18 cellular contexts compared by ENCODE assay signal in genomic region chr3:32132706-32133105, GRCh38. TPM values are rescaled to one million over a fixed set of nuclear protein-coding genes. Genes with fewer than 3 reads are reported as not detected.
A peak's percentile ranks its signal among the peaks of the same experiment; 100 is the strongest.
DNase-seq lines count a peak whose midpoint lies in the region; ATAC-seq, FAIRE-seq and TF ChIP-seq lines count a peak whose summit lies in the region.
"Had no signal": no experiment of that assay in that cellular context is flagged by ENCODE, and none has a peak within 500 bp of the region (broad histone marks: within the 10 kb centered on the region; RNA-seq: fewer than 3 reads in every experiment).

No MANE protein-coding gene starts in this region.

- H3K9me3 ChIP-seq in RWPE2 (ENCODE audit: severe bottlenecking) (no peaks in the 10 kb centered on the region), osteoblast (ENCODE audit: low read depth, low read length) (no peaks in the 10 kb centered on the region)
- H3K9me3 ChIP-seq: BLaER1 treated with 17β-estradiol and CSF1 and Interleukin-3, amounts not matched to agents 10 nM and 100 nM had no signal

- H3K4me2 ChIP-seq in osteoblast (ENCODE audit: insufficient read depth, low read length) = no peak overlapping the region
- H3K4me2 ChIP-seq: BLaER1 treated with 17β-estradiol and CSF1 and Interleukin-3, amounts not matched to agents 10 nM and 100 nM had no signal

- H3K36me3 ChIP-seq in RWPE2 (ENCODE audit: low read depth) (no peaks in the 10 kb centered on the region), bronchial epithelial cell (ENCODE audit: control insufficient read depth, insufficient read depth, low read length) (no peaks in the 10 kb centered on the region), osteoblast (ENCODE audit: insufficient read depth, low read length) (no peaks in the 10 kb centered on the region)

- H3K4me1 Mint-ChIP-seq in progenitor cell of endocrine pancreas (ENCODE audit: low read depth) = peaks cover 14% of the 10 kb centered on the region

- peaks cover 4% of the 10 kb centered on the region for H3K9me3 Mint-ChIP-seq in progenitor cell of endocrine pancreas (ENCODE audit: low read depth)
- H3K9me3 Mint-ChIP-seq: CD4-positive, CD25-positive, alpha-beta regulatory T cell; CD8-positive, alpha-beta memory T cell; H9 had no signal

- peaks cover 6% of the 10 kb centered on the region for H3K36me3 Mint-ChIP-seq in progenitor cell of endocrine pancreas (ENCODE audit: insufficient read depth)

- H2AFZ ChIP-seq in osteoblast (ENCODE audit: low read length) = no peak overlapping the region

- H3K27me3 ChIP-seq in RWPE2 (ENCODE audit: insufficient read depth, poor library complexity, severe bottlenecking) (no peaks in the 10 kb centered on the region), bronchial epithelial cell (ENCODE audit: control insufficient read depth, insufficient read depth, low read length) (peaks cover 7% of the 10 kb centered on the region), osteoblast (ENCODE audit: insufficient read depth, low read length) (no peaks in the 10 kb centered on the region)
- H3K27me3 ChIP-seq: BLaER1 treated with 17β-estradiol and CSF1 and Interleukin-3, amounts not matched to agents 10 nM and 100 nM had no signal

- no peaks in the 10 kb centered on the region for H4K20me1 ChIP-seq in osteoblast (ENCODE audit: insufficient read depth, low read length)

- TF ChIP-seq CTCF in C4-2B (conservative IDR thresholded peaks at IDR 0.05) (no peak), RWPE2 (IDR thresholded peaks at IDR 0.05; ENCODE audit: poor library complexity, severe bottlenecking) (no peak), bronchial epithelial cell (IDR thresholded peaks at IDR 0.05; ENCODE audit: insufficient read depth, low read length, severe bottlenecking) (no peak), progenitor cell of endocrine pancreas (IDR thresholded peaks at IDR 0.05; ENCODE audit: unreplicated experiment) (no peak), foreskin fibroblast (IDR thresholded peaks at IDR 0.05; ENCODE audit: low read depth, low read length) (no peak), osteoblast (IDR thresholded peaks at IDR 0.05; ENCODE audit: extremely low read depth, low read depth, low read length) (no peak)

- no peak for FAIRE-seq in bronchial epithelial cell (lab: Jason Lieb, UNC)
- FAIRE-seq: GM12878 had no signal

- H3K4me3 ChIP-seq in RWPE2 (ENCODE audit: severe bottlenecking) (no peak overlapping the region), bronchial epithelial cell (ENCODE audit: low read depth, low read length) (no peak overlapping the region), foreskin fibroblast (ENCODE audit: low read depth in 1 of 2, low read length in 2 of 2) (no peak overlapping the region), osteoblast (ENCODE audit: insufficient read depth, low read length) (no peak overlapping the region)
- H3K4me3 ChIP-seq: BLaER1 treated with 17β-estradiol and CSF1 and Interleukin-3, amounts not matched to agents 10 nM and 100 nM; GM12878 had no signal

- H3K27ac Mint-ChIP-seq in progenitor cell of endocrine pancreas = peak overlapping the region; percentile 57
- H3K27ac Mint-ChIP-seq: B cell; CD8-positive, alpha-beta memory T cell; H9 had no signal

- DNase-seq in RWPE2 (ENCODE audit: low spot score) (no peak), bronchial epithelial cell (ENCODE audit: low read depth) (peak; percentile 77), progenitor cell of endocrine pancreas (ENCODE audit: low spot score, unreplicated experiment) (no peak), foreskin fibroblast (no peak), osteoblast (ENCODE audit: insufficient read length, low spot score, missing footprints) (no peak)
- DNase-seq: CD4-positive, CD25-positive, alpha-beta regulatory T cell; CD8-positive, alpha-beta memory T cell; COR-L47; DMS 273 treated with DMSO at 0.1 percent for 48 hours; DMS53; DND-41; EL; GOT3; H9 had no signal

- ATAC-seq in RWPE2 (ENCODE audit: low read depth) = peak; percentile 73
- ATAC-seq: GM12878 had no signal

- no peaks in the 10 kb centered on the region for H3K79me2 ChIP-seq in osteoblast (ENCODE audit: insufficient read depth, low read length)

- H3K4me1 ChIP-seq in RWPE2 (ENCODE audit: insufficient read depth, poor library complexity, severe bottlenecking) = peaks cover 6% of the 10 kb centered on the region
- H3K4me1 ChIP-seq in osteoblast (ENCODE audit: insufficient read depth, low read length) = no peaks in the 10 kb centered on the region

- H3K27ac ChIP-seq in C4-2B (peak overlapping the region; percentile 7; the same call in 1 of the 2 replicates), RWPE2 (ENCODE audit: poor library complexity, severe bottlenecking) (no peak overlapping the region), osteoblast (ENCODE audit: low read depth, low read length) (no peak overlapping the region)
- H3K27ac ChIP-seq: BLaER1 treated with 17β-estradiol and CSF1 and Interleukin-3, amounts not matched to agents 10 nM and 100 nM had no signal

- H3K4me3 Mint-ChIP-seq in progenitor cell of endocrine pancreas (ENCODE audit: low read depth) = no peak overlapping the region
- H3K4me3 Mint-ChIP-seq: B cell; CD4-positive, CD25-positive, alpha-beta regulatory T cell; CD8-positive, alpha-beta memory T cell; H9 had no signal

- peaks cover 7% of the 10 kb centered on the region for H3K27me3 Mint-ChIP-seq in progenitor cell of endocrine pancreas
- H3K27me3 Mint-ChIP-seq: B cell; CD4-positive, CD25-positive, alpha-beta regulatory T cell; CD8-positive, alpha-beta memory T cell had no signal

RNA-seq across cellular contexts. Expression of gene GPD1L, which starts 26.3 kb away (rescaled TPM):
- total RNA-seq in bronchial epithelial cell (21.3 and 28.9 TPM in 2 replicates), progenitor cell of endocrine pancreas (13.0 and 13.8 TPM in 2 replicates), osteoblast (10.1 and 11.5 TPM in 2 replicates)
